24 cellular contexts compared by ENCODE assay signal in genomic region chr3:26753109-26753508, GRCh38.
DNase-seq lines count a peak whose midpoint lies in the region; ATAC-seq and TF ChIP-seq lines count a peak whose summit lies in the region.
"Had no signal": no experiment of that assay in that cellular context is flagged by ENCODE, and none has a peak within 500 bp of the region (broad histone marks: within the 10 kb centered on the region; RNA-seq: fewer than 3 reads in every experiment).

No MANE protein-coding gene starts in this region.

- H3K27me3 ChIP-seq in heart left ventricle = no peaks in the 10 kb centered on the region
- H3K27me3 ChIP-seq: BE2C; BLaER1 treated with 17β-estradiol and CSF1 and Interleukin-3, amounts not matched to agents 10 nM and 100 nM had no signal

- no peaks in the 10 kb centered on the region for H3K36me3 Mint-ChIP-seq in nephron progenitor cell (ENCODE audit: low read depth)
- H3K36me3 Mint-ChIP-seq: CD14-positive monocyte; CD8-positive, alpha-beta memory T cell had no signal

- no peaks in the 10 kb centered on the region for H3K9me3 ChIP-seq in heart left ventricle
- H3K9me3 ChIP-seq: A549; BE2C; BLaER1 treated with 17β-estradiol and CSF1 and Interleukin-3, amounts not matched to agents 10 nM and 100 nM had no signal

- H3K4me1 ChIP-seq in heart left ventricle = no peaks in the 10 kb centered on the region
- H3K4me1 ChIP-seq: A549; BE2C; BLaER1 treated with 17β-estradiol and CSF1 and Interleukin-3, amounts not matched to agents 10 nM and 100 nM had no signal

- ATAC-seq in Right ventricle myocardium inferior = peak; percentile 34
- no peak for ATAC-seq in heart left ventricle
- ATAC-seq: A549, GM12878, GM23338, HCT116 had no signal

- H3K27ac Mint-ChIP-seq in nephron progenitor cell = no peak overlapping the region
- H3K27ac Mint-ChIP-seq: CD14-positive monocyte; CD4-positive, alpha-beta T cell; CD8-positive, alpha-beta memory T cell; GM23338; H9 had no signal

- TF ChIP-seq CTCF in heart left ventricle (IDR thresholded peaks at IDR 0.05) (no peak), nephron progenitor cell (IDR thresholded peaks at IDR 0.05) (no peak)

- H3K4me3 ChIP-seq in heart left ventricle = no peak overlapping the region
- H3K4me3 ChIP-seq: A549; BLaER1 treated with 17β-estradiol and CSF1 and Interleukin-3, amounts not matched to agents 10 nM and 100 nM; GM12878; GM23338 had no signal

- H3K27me3 Mint-ChIP-seq in nephron progenitor cell (ENCODE audit: low read depth, poor library complexity) = no peaks in the 10 kb centered on the region
- H3K27me3 Mint-ChIP-seq: CD4-positive, alpha-beta T cell; CD8-positive, alpha-beta memory T cell had no signal

- no peaks in the 10 kb centered on the region for H3K36me3 ChIP-seq in heart left ventricle
- H3K36me3 ChIP-seq: BE2C; BLaER1 treated with 17β-estradiol and CSF1 and Interleukin-3, amounts not matched to agents 10 nM and 100 nM had no signal

- H3K4me3 Mint-ChIP-seq in nephron progenitor cell = no peak overlapping the region
- H3K4me3 Mint-ChIP-seq: CD14-positive monocyte; CD4-positive, alpha-beta T cell; CD8-positive, alpha-beta memory T cell; GM23338; H9 had no signal

- no peaks in the 10 kb centered on the region for H3K9me3 Mint-ChIP-seq in nephron progenitor cell

- no peaks in the 10 kb centered on the region for H3K4me1 Mint-ChIP-seq in nephron progenitor cell
- H3K4me1 Mint-ChIP-seq: CD14-positive monocyte; CD8-positive, alpha-beta memory T cell; GM23338; H9 had no signal

- no peak overlapping the region for H3K27ac ChIP-seq in heart left ventricle
- H3K27ac ChIP-seq: A549; BLaER1 treated with 17β-estradiol and CSF1 and Interleukin-3, amounts not matched to agents 10 nM and 100 nM had no signal

- intact Hi-C loops in Right ventricle myocardium inferior (cut with DNase I) (no loop called here), heart left ventricle (cut with DNase I) (no loop called here)

- DNase-seq in Right ventricle myocardium inferior (ENCODE audit: missing footprints) = no peak
- no peak for DNase-seq in heart left ventricle
- peak; percentile 35 for DNase-seq in NCI-H82 (lab: John Stamatoyannopoulos, UW)
- peak; percentile 6 for DNase-seq in RPMI7951 (ENCODE audit: low read depth)
- peak; percentile 2 for DNase-seq in fibroblast of peridontal ligament (ENCODE audit: extremely low read depth)
- DNase-seq in nephron progenitor cell = no peak
- DNase-seq in activated T-cell treated with anti-CD3 and anti-CD28 coated beads for 4 hours = no peak
- DNase-seq: 8988T; ACHN; AML-193; BE2C; CD4-positive, alpha-beta T cell; CD8-positive, alpha-beta memory T cell; DMS 273 treated with DMSO at 0.1 percent for 48 hours; DMS79; EL; GDM1; H9 had no signal

- TF ChIP-seq POLR2A in heart left ventricle (IDR thresholded peaks at IDR 0.05) = no peak

Comparison
In these comparisons a context has a peak if more than half of its experiments do, and no peak if none do; other contexts are left out.
1. DNase-seq: peak in NCI-H82 (single experiment), RPMI7951 (single experiment) and fibroblast of peridontal ligament (single experiment); none in Right ventricle myocardium inferior (single experiment), heart left ventricle (0 of 5), nephron progenitor cell (single experiment) and activated T-cell treated with anti-CD3 and anti-CD28 coated beads for 4 hours (single experiment).